ENCODE assay signal across 1 cellular context in the genomic region with DNA sequence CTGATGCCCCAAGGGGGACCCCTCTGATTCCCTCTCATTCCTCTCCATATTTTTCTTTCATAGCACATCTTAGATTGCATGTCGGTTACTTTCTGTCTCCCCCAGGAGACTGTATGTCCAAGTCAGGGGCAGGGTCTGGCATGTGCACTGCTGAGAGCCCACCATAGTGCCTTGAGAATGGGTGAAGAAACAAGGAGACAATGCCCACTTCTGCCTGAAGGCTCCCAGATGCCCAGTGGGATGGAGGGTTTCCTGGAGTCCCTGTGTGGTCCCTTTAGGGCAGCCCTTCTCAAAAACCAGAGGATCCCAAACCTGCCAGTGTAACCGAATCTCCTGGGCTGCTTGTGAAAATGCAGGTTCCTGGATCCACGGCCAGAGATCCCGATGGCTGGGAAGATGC.
TF ChIP-seq lines count a peak whose summit lies in the region.

No MANE protein-coding gene starts in this region.

TF ChIP-seq in GM23338, 12 proteins besides CTCF, POLR2A, EP300 and RAD21 (continued from another document):
- TF ChIP-seq, protein P1, sequence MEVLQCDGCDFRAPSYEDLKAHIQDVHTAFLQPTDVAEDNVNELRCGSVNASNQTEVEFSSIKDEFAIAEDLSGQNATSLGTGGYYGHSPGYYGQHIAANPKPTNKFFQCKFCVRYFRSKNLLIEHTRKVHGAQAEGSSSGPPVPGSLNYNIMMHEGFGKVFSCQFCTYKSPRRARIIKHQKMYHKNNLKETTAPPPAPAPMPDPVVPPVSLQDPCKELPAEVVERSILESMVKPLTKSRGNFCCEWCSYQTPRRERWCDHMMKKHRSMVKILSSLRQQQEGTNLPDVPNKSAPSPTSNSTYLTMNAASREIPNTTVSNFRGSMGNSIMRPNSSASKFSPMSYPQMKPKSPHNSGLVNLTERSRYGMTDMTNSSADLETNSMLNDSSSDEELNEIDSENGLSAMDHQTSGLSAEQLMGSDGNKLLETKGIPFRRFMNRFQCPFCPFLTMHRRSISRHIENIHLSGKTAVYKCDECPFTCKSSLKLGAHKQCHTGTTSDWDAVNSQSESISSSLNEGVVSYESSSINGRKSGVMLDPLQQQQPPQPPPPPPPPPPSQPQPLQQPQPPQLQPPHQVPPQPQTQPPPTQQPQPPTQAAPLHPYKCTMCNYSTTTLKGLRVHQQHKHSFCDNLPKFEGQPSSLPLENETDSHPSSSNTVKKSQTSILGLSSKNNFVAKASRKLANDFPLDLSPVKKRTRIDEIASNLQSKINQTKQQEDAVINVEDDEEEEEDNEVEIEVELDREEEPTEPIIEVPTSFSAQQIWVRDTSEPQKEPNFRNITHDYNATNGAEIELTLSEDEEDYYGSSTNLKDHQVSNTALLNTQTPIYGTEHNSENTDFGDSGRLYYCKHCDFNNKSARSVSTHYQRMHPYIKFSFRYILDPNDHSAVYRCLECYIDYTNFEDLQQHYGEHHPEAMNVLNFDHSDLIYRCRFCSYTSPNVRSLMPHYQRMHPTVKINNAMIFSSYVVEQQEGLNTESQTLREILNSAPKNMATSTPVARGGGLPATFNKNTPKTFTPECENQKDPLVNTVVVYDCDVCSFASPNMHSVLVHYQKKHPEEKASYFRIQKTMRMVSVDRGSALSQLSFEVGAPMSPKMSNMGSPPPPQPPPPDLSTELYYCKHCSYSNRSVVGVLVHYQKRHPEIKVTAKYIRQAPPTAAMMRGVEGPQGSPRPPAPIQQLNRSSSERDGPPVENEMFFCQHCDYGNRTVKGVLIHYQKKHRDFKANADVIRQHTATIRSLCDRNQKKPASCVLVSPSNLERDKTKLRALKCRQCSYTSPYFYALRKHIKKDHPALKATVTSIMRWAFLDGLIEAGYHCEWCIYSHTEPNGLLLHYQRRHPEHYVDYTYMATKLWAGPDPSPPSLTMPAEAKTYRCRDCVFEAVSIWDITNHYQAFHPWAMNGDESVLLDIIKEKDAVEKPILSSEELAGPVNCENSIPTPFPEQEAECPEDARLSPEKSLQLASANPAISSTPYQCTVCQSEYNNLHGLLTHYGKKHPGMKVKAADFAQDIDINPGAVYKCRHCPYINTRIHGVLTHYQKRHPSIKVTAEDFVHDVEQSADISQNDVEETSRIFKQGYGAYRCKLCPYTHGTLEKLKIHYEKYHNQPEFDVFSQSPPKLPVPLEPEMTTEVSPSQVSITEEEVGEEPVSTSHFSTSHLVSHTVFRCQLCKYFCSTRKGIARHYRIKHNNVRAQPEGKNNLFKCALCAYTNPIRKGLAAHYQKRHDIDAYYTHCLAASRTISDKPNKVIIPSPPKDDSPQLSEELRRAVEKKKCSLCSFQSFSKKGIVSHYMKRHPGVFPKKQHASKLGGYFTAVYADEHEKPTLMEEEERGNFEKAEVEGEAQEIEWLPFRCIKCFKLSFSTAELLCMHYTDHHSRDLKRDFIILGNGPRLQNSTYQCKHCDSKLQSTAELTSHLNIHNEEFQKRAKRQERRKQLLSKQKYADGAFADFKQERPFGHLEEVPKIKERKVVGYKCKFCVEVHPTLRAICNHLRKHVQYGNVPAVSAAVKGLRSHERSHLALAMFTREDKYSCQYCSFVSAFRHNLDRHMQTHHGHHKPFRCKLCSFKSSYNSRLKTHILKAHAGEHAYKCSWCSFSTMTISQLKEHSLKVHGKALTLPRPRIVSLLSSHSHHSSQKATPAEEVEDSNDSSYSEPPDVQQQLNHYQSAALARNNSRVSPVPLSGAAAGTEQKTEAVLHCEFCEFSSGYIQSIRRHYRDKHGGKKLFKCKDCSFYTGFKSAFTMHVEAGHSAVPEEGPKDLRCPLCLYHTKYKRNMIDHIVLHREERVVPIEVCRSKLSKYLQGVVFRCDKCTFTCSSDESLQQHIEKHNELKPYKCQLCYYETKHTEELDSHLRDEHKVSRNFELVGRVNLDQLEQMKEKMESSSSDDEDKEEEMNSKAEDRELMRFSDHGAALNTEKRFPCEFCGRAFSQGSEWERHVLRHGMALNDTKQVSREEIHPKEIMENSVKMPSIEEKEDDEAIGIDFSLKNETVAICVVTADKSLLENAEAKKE (CRISPR knock-in tag; IDR thresholded peaks at IDR 0.05): no peak
